Comparison of ENCODE assay signal across 21 cellular contexts in the genomic region with DNA sequence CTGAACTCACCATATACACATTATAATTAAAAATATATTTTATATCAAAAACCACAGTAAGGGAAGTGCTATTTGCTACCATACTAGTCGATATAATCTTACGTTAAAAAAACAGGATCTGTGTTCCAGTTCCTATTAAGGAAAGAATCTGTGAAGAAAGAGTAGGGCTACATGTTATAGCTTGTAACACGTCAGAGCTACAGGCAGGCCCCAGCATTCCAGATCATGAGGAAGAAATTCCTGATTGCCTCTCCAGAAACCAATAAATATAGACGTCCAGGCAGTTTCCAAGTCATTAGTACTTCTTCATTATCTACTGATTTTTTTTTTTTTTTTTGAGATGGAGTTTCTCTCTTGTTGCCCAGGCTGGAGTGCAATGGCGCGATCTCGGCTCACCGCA.
"Had no signal": no experiment of that assay in that cellular context is flagged by ENCODE, and none has a peak within 500 bp of the region (broad histone marks: within the 10 kb centered on the region; RNA-seq: fewer than 3 reads in every experiment).

No MANE protein-coding gene starts in this region.

- H3K4me1 Mint-ChIP-seq: nephron progenitor cell had no signal

- H3K4me1 ChIP-seq: left ventricle myocardium inferior, lower lobe of right lung, psoas muscle, uterus had no signal

- H3K27ac Mint-ChIP-seq: nephron progenitor cell; stimulated activated effector memory CD8-positive, alpha-beta T cell treated with anti-CD3 and anti-CD28 coated beads, Interleukin-12 subunit alpha, Interleukin-12 subunit beta, amount 100 ng/mL, for 72 hours; stimulated activated naive CD8-positive, alpha-beta T cell treated with anti-CD3 and anti-CD28 coated beads, Interleukin-15, Interleukin-2, amounts not matched to agents 100 ng/mL and 50 ng/mL, for 24 hours had no signal

- H3K36me3 Mint-ChIP-seq: stimulated activated effector memory CD8-positive, alpha-beta T cell treated with anti-CD3 and anti-CD28 coated beads, Interleukin-12 subunit alpha, Interleukin-12 subunit beta, amount 100 ng/mL, for 72 hours had no signal

- DNase-seq: cerebellar nuclear complex; dermis blood vessel endothelial cell; heart right ventricle; kidney; left cardiac atrium; left ventricle myocardium inferior; lower lobe of right lung; mesendoderm; naive thymus-derived CD4-positive, alpha-beta T cell; nephron progenitor cell; psoas muscle; retina; stimulated activated CD4-positive, alpha-beta T cell treated with anti-CD3 and anti-CD28 coated beads, Interleukin-4, amount 100 ng/mL, for 1 hour; stimulated activated CD8-positive, alpha-beta memory T cell treated with anti-CD3 and anti-CD28 coated beads, Interleukin-4, amount 100 ng/mL, for 48 hours; tibial artery; uterus had no signal

- H3K36me3 ChIP-seq: heart right ventricle, left ventricle myocardium inferior, lower lobe of right lung, tibial artery, upper lobe of left lung, uterus had no signal

- H3K4me3 Mint-ChIP-seq: nephron progenitor cell; stimulated activated effector memory CD8-positive, alpha-beta T cell treated with anti-CD3 and anti-CD28 coated beads, Interleukin-12 subunit alpha, Interleukin-12 subunit beta, amount 100 ng/mL, for 72 hours; stimulated activated naive CD8-positive, alpha-beta T cell treated with anti-CD3 and anti-CD28 coated beads, Interleukin-15, Interleukin-2, amounts not matched to agents 100 ng/mL and 50 ng/mL, for 24 hours had no signal

- H3K4me3 ChIP-seq: heart right ventricle, left ventricle myocardium inferior, lower lobe of right lung, psoas muscle, skin epidermis, tibial artery, upper lobe of left lung, uterus had no signal

- H3K27me3 Mint-ChIP-seq: naive thymus-derived CD4-positive, alpha-beta T cell; stimulated activated naive CD8-positive, alpha-beta T cell treated with anti-CD3 and anti-CD28 coated beads, Interleukin-15, Interleukin-2, amounts not matched to agents 100 ng/mL and 50 ng/mL, for 24 hours had no signal

- H3K9me3 ChIP-seq: left ventricle myocardium inferior, lower lobe of right lung, psoas muscle, tibial artery, upper lobe of left lung, uterus had no signal

- H3K27ac ChIP-seq: heart right ventricle, left ventricle myocardium inferior, lower lobe of right lung, psoas muscle, skin epidermis, tibial artery, upper lobe of left lung, uterus had no signal

- H3K27me3 ChIP-seq: heart right ventricle, tibial artery, upper lobe of left lung, uterus had no signal

- H3K9me3 Mint-ChIP-seq: stimulated activated effector memory CD8-positive, alpha-beta T cell treated with anti-CD3 and anti-CD28 coated beads, Interleukin-12 subunit alpha, Interleukin-12 subunit beta, amount 100 ng/mL, for 72 hours; stimulated activated naive CD8-positive, alpha-beta T cell treated with anti-CD3 and anti-CD28 coated beads, Interleukin-15, Interleukin-2, amounts not matched to agents 100 ng/mL and 50 ng/mL, for 24 hours had no signal

- ATAC-seq: heart right ventricle; left cardiac atrium; lower lobe of right lung; naive thymus-derived CD4-positive, alpha-beta T cell; psoas muscle; sciatic nerve; stimulated activated effector memory CD8-positive, alpha-beta T cell treated with anti-CD3 and anti-CD28 coated beads, Interleukin-12 subunit alpha, Interleukin-12 subunit beta, amount 100 ng/mL, for 72 hours had no signal
